ENCODE assay signal across 19 cellular contexts in the genomic region with DNA sequence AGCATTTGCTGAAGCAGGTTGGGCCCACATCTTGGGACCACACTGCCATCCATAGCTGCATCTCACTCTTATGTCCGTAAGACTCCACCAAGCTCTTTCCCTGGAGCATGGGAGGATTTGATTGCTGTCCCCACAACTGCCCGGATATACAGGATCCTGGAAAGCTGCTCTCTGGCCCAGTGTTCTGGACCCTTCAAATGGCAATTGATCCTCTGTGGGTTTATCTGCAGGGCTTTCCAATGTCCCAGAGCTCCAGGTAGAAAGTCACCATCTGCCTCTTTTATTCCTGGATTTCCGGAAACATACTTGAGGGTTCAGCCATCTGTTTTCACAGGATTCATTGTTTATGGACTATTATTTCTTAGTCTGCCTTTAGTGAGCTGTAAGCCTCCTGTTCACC.
DNase-seq lines count a peak whose midpoint lies in the region; ATAC-seq and TF ChIP-seq lines count a peak whose summit lies in the region.
"Had no signal": no experiment of that assay in that cellular context is flagged by ENCODE, and none has a peak within 500 bp of the region (broad histone marks: within the 10 kb centered on the region; RNA-seq: fewer than 3 reads in every experiment).

No MANE protein-coding gene starts in this region.

- DNase-seq in NCI-H1694 treated with DMSO at 0.1 percent for 48 hours (lab: John Stamatoyannopoulos, UW) = peak; percentile 23
- DNase-seq in NCI-H1694 (lab: John Stamatoyannopoulos, UW) = no peak
- DNase-seq in right atrium auricular region (ENCODE audit: low spot score) = no peak
- no peak for DNase-seq in left ventricle myocardium superior
- DNase-seq in NCI-H69 (lab: John Stamatoyannopoulos, UW) = peak; percentile 67
- no peak for DNase-seq in HPDE6-E6E7 (ENCODE audit: extremely low spot score)
- DNase-seq: 8988T; CD4-positive, alpha-beta memory T cell; DMS53; DND-41; EL; GOT3; H7; HFFc6 had no signal

- no peak for TF ChIP-seq CTCF in right atrium auricular region (IDR thresholded peaks at IDR 0.05)

- H3K9me3 ChIP-seq in right atrium auricular region = no peaks in the 10 kb centered on the region
- H3K9me3 ChIP-seq: BLaER1 had no signal

- H3K4me3 ChIP-seq in right atrium auricular region = no peak overlapping the region
- H3K4me3 ChIP-seq: BLaER1, GM12878 had no signal

- no peaks in the 10 kb centered on the region for H3K27me3 ChIP-seq in right atrium auricular region
- H3K27me3 ChIP-seq: BLaER1 had no signal

- ATAC-seq in left ventricle myocardium superior (no peak), HG03565 (IDR thresholded peaks at IDR 0.05; ENCODE audit: unreplicated experiment) (no peak)
- ATAC-seq: GM12878, HCT116, HepG2 had no signal

- intact Hi-C loops in left ventricle myocardium superior (cut with micrococcal nuclease) = no loop called here

- peaks cover 11% of the 10 kb centered on the region for H3K36me3 ChIP-seq in right atrium auricular region
- H3K36me3 ChIP-seq: BLaER1 had no signal

- H3K4me1 ChIP-seq in right atrium auricular region = peaks cover 0 to 36% of the 10 kb centered on the region in 2 donors

- H3K27ac ChIP-seq in right atrium auricular region = peak overlapping the region; percentile 63 to 85
- H3K27ac ChIP-seq: BLaER1 had no signal

Comparison
In these comparisons a context has a peak if more than half of its experiments do, and no peak if none do; other contexts are left out.
1. DNase-seq: peak in NCI-H1694 treated with DMSO at 0.1 percent for 48 hours (single experiment) and NCI-H69 (single experiment); none in NCI-H1694 (single experiment), right atrium auricular region (single experiment), left ventricle myocardium superior (single experiment) and HPDE6-E6E7 (single experiment).